In the genomic region with DNA sequence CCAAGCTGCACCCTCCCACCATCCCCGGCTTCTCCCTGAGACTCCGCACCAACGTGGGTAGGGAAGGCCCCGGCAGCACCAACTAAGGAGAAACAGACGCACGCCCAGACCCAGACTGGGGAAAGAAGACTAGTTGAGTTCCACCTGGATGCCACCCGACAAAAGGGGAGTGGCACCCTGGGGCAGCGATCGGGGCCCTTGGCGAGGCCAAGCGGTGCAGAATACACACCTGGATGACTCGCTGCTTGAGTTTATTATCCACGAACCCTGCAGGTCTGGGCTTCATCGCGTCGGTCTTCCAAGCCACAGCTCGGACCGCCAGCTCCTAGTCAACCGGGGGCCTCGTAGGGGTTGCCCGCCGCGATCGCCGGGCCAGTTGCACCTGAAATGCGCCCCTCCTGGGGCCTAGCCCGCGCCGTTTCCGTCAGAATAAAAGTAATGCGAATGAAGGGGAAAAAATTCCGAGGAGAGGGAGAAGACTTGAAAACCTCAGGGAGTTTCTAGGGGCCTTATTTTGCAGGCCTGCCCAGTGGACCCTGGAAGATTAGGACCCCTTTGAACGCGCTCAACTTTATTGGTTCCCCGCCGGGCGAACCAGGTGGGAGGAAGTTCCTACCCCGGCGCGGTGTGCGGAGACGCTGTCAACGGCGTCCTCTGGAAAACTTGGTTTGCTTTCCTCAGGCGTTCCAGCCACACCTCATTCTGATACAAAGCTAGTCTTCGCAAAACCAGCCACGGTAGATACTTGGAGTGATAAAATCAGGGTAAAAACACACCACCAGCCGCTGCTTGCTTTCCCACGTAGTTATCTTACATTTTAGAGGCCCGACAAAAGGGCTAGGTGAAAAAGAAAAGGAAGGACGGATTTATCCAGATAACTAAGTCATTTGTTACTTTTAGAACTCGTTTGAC, we compare ENCODE assay signal across 8 cellular contexts. TPM values are rescaled to one million over a fixed set of nuclear protein-coding genes. Genes with fewer than 3 reads are reported as not detected.
A peak's percentile ranks its signal among the peaks of the same experiment; 100 is the strongest.
DNase-seq lines count a peak whose midpoint lies in the region; ATAC-seq and TF ChIP-seq lines count a peak whose summit lies in the region.

TSS of gene NVL (minus strand) at position 331 of the 912 bp plus-strand sequence. CDS start at position 286, 45 bp downstream.

- H3K4me3 ChIP-seq in cardiac fibroblast (replicated peaks in 1 of 2; ENCODE audit: low read depth in 2 of 2, low read length in 2 of 2): peak within 1 kb of the TSS; percentile 91 to 98

- CTCF ChIA-PET in activated B cell treated with CpG ODN at 0.5 μM for 24 hours (lab: Charles Lee): interaction anchor here (0.6 to 1.4 kb wide), 3 partner anchors 127 to 216 kb away, joined by 3 to 4 read pairs (median 3); partner anchors contain the start of gene FBXO28

- peak within 1 kb of the TSS; percentile 91 for H3K4me3 Mint-ChIP-seq in activated B cell treated with CpG ODN at 0.5 μM for 24 hours

- intact Hi-C loops in activated B cell treated with CpG ODN at 0.5 μM for 24 hours (cut with micrococcal nuclease): loop anchor here (1.0 to 10.0 kb wide), 6 partner anchors 26 to 618 kb away; partner anchors contain the start of genes CAPN2, CNIH4, DEGS1 and FBXO28

- no peaks in the 10 kb centered on the region for H3K9me3 Mint-ChIP-seq in activated B cell treated with CpG ODN at 0.5 μM for 24 hours

- peaks cover 22% of the 10 kb centered on the region for H3K36me3 Mint-ChIP-seq in activated B cell treated with CpG ODN at 0.5 μM for 24 hours (ENCODE audit: low read depth)

- H3K27ac Mint-ChIP-seq in activated B cell treated with CpG ODN at 0.5 μM for 24 hours: peak within 1 kb of the TSS; percentile 99

- TF ChIP-seq CTCF in AG09319 (IDR thresholded peaks at IDR 0.05; ENCODE audit: low read depth, low read length) (no peak), activated B cell treated with CpG ODN at 0.5 μM for 24 hours (IDR thresholded peaks at IDR 0.05) (no peak), cardiac fibroblast (IDR thresholded peaks at IDR 0.05; ENCODE audit: low read depth, low read length) (no peak)

- no peaks in the 10 kb centered on the region for H3K27me3 Mint-ChIP-seq in activated B cell treated with CpG ODN at 0.5 μM for 24 hours

- DNase-seq in AG09319 (ENCODE audit: extremely low read depth, low read depth) (peak; percentile 52), NCI-H345 treated with DMSO at 0.1 percent for 48 hours (lab: John Stamatoyannopoulos, UW; ENCODE audit: unreplicated experiment) (peak; percentile 85), activated B cell treated with CpG ODN at 0.5 μM for 24 hours (peak; percentile 79), cardiac fibroblast (ENCODE audit: low read depth in 2 of 2) (peak; percentile 91 to 92), inferior parietal cortex (ENCODE audit: extremely low spot score) (peak; percentile 93), smooth muscle cell of the brain vasculature (ENCODE audit: low read depth, low spot score) (peak; percentile 77)

- H3K4me1 Mint-ChIP-seq in activated B cell treated with CpG ODN at 0.5 μM for 24 hours: peaks cover 46% of the 10 kb centered on the region

- POLR2A ChIA-PET in activated B cell treated with CpG ODN at 0.5 μM for 24 hours (lab: Charles Lee): interaction anchor here (0.6 to 1.4 kb wide), 14 partner anchors 27 to 582 kb away, joined by 3 to 14 read pairs (median 4); partner anchors contain the start of genes CNIH4, DEGS1 and FBXO28

- ATAC-seq in GM19025 (IDR thresholded peaks at IDR 0.05; ENCODE audit: low read depth, unreplicated experiment) (peak; percentile 82), HG03280 (IDR thresholded peaks at IDR 0.05; ENCODE audit: unreplicated experiment) (peak; percentile 82), activated B cell treated with CpG ODN at 0.5 μM for 24 hours (ENCODE audit: low read depth) (peak; percentile 84)

RNA-seq across cellular contexts. Expression of gene NVL, which starts in this region (rescaled TPM):
- total RNA-seq in activated B cell treated with CpG ODN at 0.5 μM for 24 hours: 43.7 and 44.4 TPM in 2 replicates

Comparison
In these comparisons a context has a peak if more than half of its experiments do, and no peak if none do; other contexts are left out.
1. Peak in every context shown above with its lines: DNase-seq, ATAC-seq and H3K4me3 ChIP-seq.